ENCODE assay signal across 14 cellular contexts in genomic region chr7:124992881-124993562, GRCh38.
DNase-seq lines count a peak whose midpoint lies in the region; ATAC-seq and TF ChIP-seq lines count a peak whose summit lies in the region.
"Had no signal": no experiment of that assay in that cellular context is flagged by ENCODE, and none has a peak within 500 bp of the region (broad histone marks: within the 10 kb centered on the region; RNA-seq: fewer than 3 reads in every experiment).

No MANE protein-coding gene starts in this region.

- intact Hi-C loops in naive thymus-derived CD4-positive, alpha-beta T cell (cut with micrococcal nuclease), result no loop called here

- CTCF ChIA-PET in naive thymus-derived CD4-positive, alpha-beta T cell (lab: Charles Lee), result no interaction called here

- no peaks in the 10 kb centered on the region for H3K9me3 ChIP-seq in naive thymus-derived CD4-positive, alpha-beta T cell (ENCODE audit: control insufficient read depth in 2 of 3, low read length in 3 of 3)

- H3K4me3 ChIP-seq in fibroblast of villous mesenchyme (ENCODE audit: low read depth, low read length), result peak overlapping the region; percentile 46
- H3K4me3 ChIP-seq in naive thymus-derived CD4-positive, alpha-beta T cell (ENCODE audit: low read length), result no peak overlapping the region

- H3K4me1 ChIP-seq in naive thymus-derived CD4-positive, alpha-beta T cell (ENCODE audit: control insufficient read depth in 2 of 2, insufficient read depth in 2 of 2, low read length in 2 of 2), result no peaks in the 10 kb centered on the region

- no peaks in the 10 kb centered on the region for H3K27me3 ChIP-seq in naive thymus-derived CD4-positive, alpha-beta T cell (ENCODE audit: control insufficient read depth in 2 of 2, insufficient read depth in 2 of 2, low read length in 2 of 2)

- no peaks in the 10 kb centered on the region for H3K27me3 Mint-ChIP-seq in type B pancreatic cell
- H3K27me3 Mint-ChIP-seq in naive thymus-derived CD4-positive, alpha-beta T cell, result no peaks in the 10 kb centered on the region
- H3K27me3 Mint-ChIP-seq: stimulated activated naive CD8-positive, alpha-beta T cell treated with anti-CD3 and anti-CD28 coated beads, Interleukin-15, Interleukin-2, amounts not matched to agents 100 ng/mL and 50 ng/mL, for 24 hours had no signal

- H3K36me3 ChIP-seq in naive thymus-derived CD4-positive, alpha-beta T cell (ENCODE audit: control insufficient read depth in 2 of 3, insufficient read depth in 3 of 3, low read length in 3 of 3), result no peaks in the 10 kb centered on the region

- peak overlapping the region; percentile 62 for H3K27ac Mint-ChIP-seq in type B pancreatic cell
- H3K27ac Mint-ChIP-seq in naive thymus-derived CD4-positive, alpha-beta T cell, result no peak overlapping the region
- H3K27ac Mint-ChIP-seq: nephron progenitor cell; stimulated activated naive CD8-positive, alpha-beta T cell treated with anti-CD3 and anti-CD28 coated beads, Interleukin-15, Interleukin-2, amounts not matched to agents 100 ng/mL and 50 ng/mL, for 24 hours had no signal

- no peak for TF ChIP-seq CTCF in fibroblast of villous mesenchyme (IDR thresholded peaks at IDR 0.05; ENCODE audit: insufficient read depth, low read depth, low read length)
- TF ChIP-seq CTCF in type B pancreatic cell (conservative IDR thresholded peaks at IDR 0.05), result no peak

- no peaks in the 10 kb centered on the region for H3K9me3 Mint-ChIP-seq in type B pancreatic cell
- peaks cover 0 to 10% (median 4%) of the 10 kb centered on the region in 11 donors for H3K9me3 Mint-ChIP-seq in naive thymus-derived CD4-positive, alpha-beta T cell
- H3K9me3 Mint-ChIP-seq: nephron progenitor cell; stimulated activated naive CD8-positive, alpha-beta T cell treated with anti-CD3 and anti-CD28 coated beads, Interleukin-15, Interleukin-2, amounts not matched to agents 100 ng/mL and 50 ng/mL, for 24 hours had no signal

- no peaks in the 10 kb centered on the region for H3K36me3 Mint-ChIP-seq in type B pancreatic cell
- H3K36me3 Mint-ChIP-seq in naive thymus-derived CD4-positive, alpha-beta T cell, result peaks cover 0 to 15% (median 3%) of the 10 kb centered on the region in 5 donors

- POLR2A ChIA-PET in naive thymus-derived CD4-positive, alpha-beta T cell (lab: Charles Lee), result no interaction called here

- no peaks in the 10 kb centered on the region for H3K4me1 Mint-ChIP-seq in type B pancreatic cell (ENCODE audit: unreplicated experiment)
- H3K4me1 Mint-ChIP-seq in naive thymus-derived CD4-positive, alpha-beta T cell, result peaks cover 0 to 1% (median 0%) of the 10 kb centered on the region in 7 donors
- H3K4me1 Mint-ChIP-seq: nephron progenitor cell had no signal

- H3K27ac ChIP-seq in naive thymus-derived CD4-positive, alpha-beta T cell (ENCODE audit: low read depth, low read length), result no peak overlapping the region

- DNase-seq in HCEC 1CT (peak; percentile 70), T1000 (lab: John Stamatoyannopoulos, UW) (peak; percentile 1), fibroblast of villous mesenchyme (ENCODE audit: low read depth) (peak; percentile 94), type B pancreatic cell (ENCODE audit: extremely low spot score, unreplicated experiment) (no peak), NCI-H1105 (lab: John Stamatoyannopoulos, UW) (no peak), cerebellum (ENCODE audit: low spot score) (no peak)
- no peak for DNase-seq in naive thymus-derived CD4-positive, alpha-beta T cell
- DNase-seq: activated CD4-positive, CD25-positive, alpha-beta regulatory T cell; activated gamma-delta T cell; effector CD4-positive, alpha-beta T cell; NCI-H187; nephron progenitor cell had no signal

- no peak for ATAC-seq in naive thymus-derived CD4-positive, alpha-beta T cell
- ATAC-seq in GM21786 (IDR thresholded peaks at IDR 0.05; ENCODE audit: unreplicated experiment), result no peak

- H3K4me3 Mint-ChIP-seq in type B pancreatic cell, result peak overlapping the region; percentile 14
- H3K4me3 Mint-ChIP-seq in naive thymus-derived CD4-positive, alpha-beta T cell, result no peak overlapping the region
- H3K4me3 Mint-ChIP-seq: nephron progenitor cell; stimulated activated naive CD8-positive, alpha-beta T cell treated with anti-CD3 and anti-CD28 coated beads, Interleukin-15, Interleukin-2, amounts not matched to agents 100 ng/mL and 50 ng/mL, for 24 hours had no signal

Comparison
In these comparisons a context has a peak if more than half of its experiments do, and no peak if none do; other contexts are left out.
1. DNase-seq: peak in HCEC 1CT (single experiment), T1000 (single experiment) and fibroblast of villous mesenchyme (single experiment); none in type B pancreatic cell (single experiment), naive thymus-derived CD4-positive, alpha-beta T cell (0 of 9), NCI-H1105 (single experiment) and cerebellum (single experiment).